ENCODE assay signal across 1 cellular context in genomic region chr22:23838686-23839468, GRCh38.
TF ChIP-seq lines count a peak whose summit lies in the region.

DERL3 (minus strand) TSS chr22:23839006; CDS start chr22:23838987, 19 bp downstream.

TF ChIP-seq in K562, 482 proteins besides CTCF, POLR2A, EP300 and RAD21 (continued from another document and continues in another):
- no peak for TF ChIP-seq TRIM25 (IDR thresholded peaks at IDR 0.05; ENCODE audit: borderline replicate concordance)
- TF ChIP-seq L3MBTL2 (IDR thresholded peaks at IDR 0.05): peak; percentile 98
- peak; percentile 82 for TF ChIP-seq MBD2 (IDR thresholded peaks at IDR 0.05; ENCODE audit: borderline replicate concordance, low read depth)
- no peak for TF ChIP-seq BACH1 (tag; IDR thresholded peaks at IDR 0.05)
- TF ChIP-seq RBM39 (optimal IDR thresholded peaks at IDR 0.05; ENCODE audit: low read depth, low read length): no peak
- TF ChIP-seq REST (CRISPR knock-in tag; IDR thresholded peaks at IDR 0.05; ENCODE audit: low read depth): no peak
- peak in 1 of 2 experiments; percentile 19; a peak in 1 of 4 replicates for TF ChIP-seq SRF (CRISPR knock-in tag; IDR thresholded peaks at IDR 0.05)
- no peak for TF ChIP-seq ZKSCAN3 (CRISPR knock-in tag; IDR thresholded peaks at IDR 0.05)
- TF ChIP-seq FOXK1 (CRISPR knock-in tag; IDR thresholded peaks at IDR 0.05; ENCODE audit: borderline replicate concordance): peak; percentile 71; the same call in 1 of the 2 replicates
- no peak for TF ChIP-seq TBL1XR1 (IDR thresholded peaks at IDR 0.05; ENCODE audit: low read length in 2 of 2)
- TF ChIP-seq GATAD2B (IDR thresholded peaks at IDR 0.05; ENCODE audit: borderline replicate concordance): no peak
- TF ChIP-seq ZNF121 (CRISPR knock-in tag; conservative IDR thresholded peaks at IDR 0.05): no peak
- TF ChIP-seq CHD2 (IDR thresholded peaks at IDR 0.05; ENCODE audit: low read depth, low read length): peak; percentile 73
- no peak for TF ChIP-seq TFE3 (CRISPR knock-in tag; IDR thresholded peaks at IDR 0.05)
- no peak for TF ChIP-seq BRF1 (IDR thresholded peaks at IDR 0.05; ENCODE audit: borderline replicate concordance, extremely low read depth, insufficient read length)
- no peak for TF ChIP-seq TCF15 (CRISPR knock-in tag; IDR thresholded peaks at IDR 0.05)
- TF ChIP-seq HMGXB4 (CRISPR knock-in tag; IDR thresholded peaks at IDR 0.05): peak; percentile 86; the same call in 1 of the 2 replicates
- TF ChIP-seq STAT5B (CRISPR knock-in tag; IDR thresholded peaks at IDR 0.05): no peak
- TF ChIP-seq PYGO2 (tag; IDR thresholded peaks at IDR 0.05): no peak
- no peak for TF ChIP-seq ARID3A (IDR thresholded peaks at IDR 0.05; ENCODE audit: borderline replicate concordance, low read depth, low read length)
- TF ChIP-seq USF2 (CRISPR knock-in tag; IDR thresholded peaks at IDR 0.05): peak; percentile 86
- no peak for TF ChIP-seq ZNF174 (CRISPR knock-in tag; IDR thresholded peaks at IDR 0.05)
- TF ChIP-seq ILF3 (IDR thresholded peaks at IDR 0.05; ENCODE audit: borderline replicate concordance): no peak
- TF ChIP-seq GABPA (tag; conservative IDR thresholded peaks at IDR 0.05; ENCODE audit: low read depth): 0 out of 2 replicates have a peak, but pooled peaks have one; percentile 15
- no peak for TF ChIP-seq NR4A1 (CRISPR knock-in tag; IDR thresholded peaks at IDR 0.05)
- no peak for TF ChIP-seq NR4A1 (tag; IDR thresholded peaks at IDR 0.05)
- no peak for TF ChIP-seq SMARCA5 (IDR thresholded peaks at IDR 0.05)
- no peak for TF ChIP-seq ZNF23 (CRISPR knock-in tag; IDR thresholded peaks at IDR 0.05)
- TF ChIP-seq ZKSCAN1 (IDR thresholded peaks at IDR 0.05; ENCODE audit: low read depth, low read length): no peak
- no peak for TF ChIP-seq ZNF655 (CRISPR knock-in tag; IDR thresholded peaks at IDR 0.05)
- TF ChIP-seq ZFX (CRISPR knock-in tag; IDR thresholded peaks at IDR 0.05): no peak
- no peak for TF ChIP-seq UBTF (IDR thresholded peaks at IDR 0.05; ENCODE audit: borderline replicate concordance in 1 of 2, low read depth in 2 of 2, low read length in 2 of 2)
- no peak for TF ChIP-seq HSF4 (CRISPR knock-in tag; IDR thresholded peaks at IDR 0.05; ENCODE audit: borderline replicate concordance)
- TF ChIP-seq NFIX (CRISPR knock-in tag; IDR thresholded peaks at IDR 0.05; ENCODE audit: low read depth): no peak
- TF ChIP-seq NRF1 (conservative IDR thresholded peaks at IDR 0.05 in 1 of 2, IDR thresholded peaks at IDR 0.05 in 1 of 2): peak; percentile 89 to 91
- TF ChIP-seq TBP (optimal IDR thresholded peaks at IDR 0.05; ENCODE audit: low read depth, low read length): peak; percentile 13
- TF ChIP-seq ZBTB17 (CRISPR knock-in tag; IDR thresholded peaks at IDR 0.05): no peak
- no peak for TF ChIP-seq JUNB (CRISPR knock-in tag; conservative IDR thresholded peaks at IDR 0.05)
- no peak for TF ChIP-seq TCF7L2 (IDR thresholded peaks at IDR 0.05; ENCODE audit: low read depth, low read length)
- TF ChIP-seq CREB3 (tag; conservative IDR thresholded peaks at IDR 0.05; ENCODE audit: low read depth): no peak
- TF ChIP-seq ZNF551 (CRISPR knock-in tag; IDR thresholded peaks at IDR 0.05): no peak
- no peak for TF ChIP-seq ZBTB34 (CRISPR knock-in tag; IDR thresholded peaks at IDR 0.05)
- TF ChIP-seq ARHGAP35 (IDR thresholded peaks at IDR 0.05; ENCODE audit: partially characterized antibody): no peak
- TF ChIP-seq HOMEZ (CRISPR knock-in tag; IDR thresholded peaks at IDR 0.05): no peak
- no peak for TF ChIP-seq TAL1 (IDR thresholded peaks at IDR 0.05)
- TF ChIP-seq ATF7 (IDR thresholded peaks at IDR 0.05): peak; percentile 70
